Comparison of ENCODE assay signal across 8 cellular contexts in genomic region chr5:8184455-8185063, GRCh38.
DNase-seq lines count a peak whose midpoint lies in the region; ATAC-seq and TF ChIP-seq lines count a peak whose summit lies in the region.

No MANE protein-coding gene starts in this region.

- no peak overlapping the region for H2AFZ ChIP-seq in HCT116 (ENCODE audit: low read depth, low read length, poor library complexity, severe bottlenecking)

- peak; percentile 72 for TF ChIP-seq CTCF in A673 (conservative IDR thresholded peaks at IDR 0.05; ENCODE audit: low read depth, low read length)
- peak; percentile 99 for TF ChIP-seq CTCF in GM12864 (IDR thresholded peaks at IDR 0.05; ENCODE audit: low read depth, low read length, missing control alignments)
- TF ChIP-seq CTCF in HCT116 (IDR thresholded peaks at IDR 0.05 in 2 of 3, conservative IDR thresholded peaks at IDR 0.05 in 1 of 3; ENCODE audit: borderline replicate concordance in 1 of 3, insufficient read depth in 1 of 3, low read depth in 2 of 3, low read length in 2 of 3) = peak in 2 of 3 experiments; percentile 76 to 81; a peak in 4 of 6 replicates
- TF ChIP-seq CTCF in LNCaP clone FGC (IDR thresholded peaks at IDR 0.05; ENCODE audit: control insufficient read depth, extremely low read depth, insufficient read depth) = peak; percentile 86
- TF ChIP-seq CTCF in activated B cell treated with CpG ODN at 0.5 μM for 24 hours (IDR thresholded peaks at IDR 0.05) = peak; percentile 93

- H3K9me2 ChIP-seq in HCT116 (ENCODE audit: insufficient read depth) = no peaks in the 10 kb centered on the region

- H3K36me3 Mint-ChIP-seq in activated B cell treated with CpG ODN at 0.5 μM for 24 hours (ENCODE audit: low read depth) = no peaks in the 10 kb centered on the region

- POLR2A ChIA-PET in A673 (lab: Charles Lee; ENCODE audit: low non-redundant PET) = no interaction called here
- POLR2A ChIA-PET in HCT116 (lab: Charles Lee) = no interaction called here
- POLR2A ChIA-PET in activated B cell treated with CpG ODN at 0.5 μM for 24 hours (lab: Charles Lee) = no interaction called here

- no peak overlapping the region for H3K9ac ChIP-seq in HCT116 (ENCODE audit: low read length)

- no peak for TF ChIP-seq RAD21 in HCT116 (IDR thresholded peaks at IDR 0.05; ENCODE audit: low read depth)

- no peak overlapping the region for H3K27ac Mint-ChIP-seq in activated B cell treated with CpG ODN at 0.5 μM for 24 hours

- no peak overlapping the region for H3K4me3 Mint-ChIP-seq in activated B cell treated with CpG ODN at 0.5 μM for 24 hours

- H3K9me3 Mint-ChIP-seq in activated B cell treated with CpG ODN at 0.5 μM for 24 hours = no peaks in the 10 kb centered on the region

- BruUV-seq in A673 (replicated peaks; lab: Mats Ljungman, UMichigan) = no TSS peak
- no TSS peak for BruUV-seq in HCT116 (replicated peaks; lab: Mats Ljungman, UMichigan)

- H3K4me3 ChIP-seq in A673 (ENCODE audit: low read depth, low read length, poor library complexity, severe bottlenecking) (no peak overlapping the region), GM12864 (ENCODE audit: low read depth, low read length) (no peak overlapping the region), HCT116 (replicated peaks in 1 of 2; ENCODE audit: low read depth in 1 of 2, low read length in 2 of 2) (no peak overlapping the region), LNCaP clone FGC (ENCODE audit: low read depth, low read length) (no peak overlapping the region)

- CTCF ChIA-PET in A673 (lab: Charles Lee) (no interaction called here), HCT116 (lab: Charles Lee) (no interaction called here), activated B cell treated with CpG ODN at 0.5 μM for 24 hours (lab: Charles Lee) (interaction anchor here (1.6 kb wide), 1 partner anchor 255 kb away, joined by 4 read pairs; no protein-coding TSS in a partner anchor)

- DNase-seq in A673 (ENCODE audit: low spot score) (peak; percentile 36), GM12864 (ENCODE audit: low read depth) (peak; percentile 4), HCT116 (ENCODE audit: low read depth, low spot score) (no peak), LNCaP clone FGC (ENCODE audit: low read depth) (peak; percentile 21), activated B cell treated with CpG ODN at 0.5 μM for 24 hours (peak; percentile 23), left cardiac atrium (peak; percentile 39), dedifferentiated amniotic fluid mesenchymal stem cell (ENCODE audit: extremely low spot score) (no peak)
- DNase-seq in stimulated activated CD4-positive, alpha-beta T cell treated with anti-CD3 and anti-CD28 coated beads, Interleukin-4, amount 100 ng/mL, for 48 hours (ENCODE audit: low read depth in 2 of 2) = peak; percentile 7 to 32

- no peak overlapping the region for H3K27ac ChIP-seq in A673 (ENCODE audit: low read depth, low read length, poor library complexity, severe bottlenecking)
- no peak overlapping the region for H3K27ac ChIP-seq in HCT116 (ENCODE audit: low read depth, low read length)

- H3K79me2 ChIP-seq in HCT116 (ENCODE audit: insufficient read depth, low read length) = no peaks in the 10 kb centered on the region

- RAD21 ChIA-PET in HCT116 (lab: Charles Lee; ENCODE audit: low non-redundant PET in 1 of 2, low total read pairs in 2 of 2, uncharacterized antibody in 2 of 2, unreplicated experiment in 2 of 2) = no interaction called here

- H3K27me3 Mint-ChIP-seq in activated B cell treated with CpG ODN at 0.5 μM for 24 hours = no peaks in the 10 kb centered on the region

- intact Hi-C loops in A673 (cut with micrococcal nuclease; ENCODE audit: unreplicated experiment) (no loop called here), HCT116 (cut with micrococcal nuclease) (no loop called here), activated B cell treated with CpG ODN at 0.5 μM for 24 hours (cut with micrococcal nuclease) (loop anchor here (1.0 kb wide), 1 partner anchor 256 kb away; no protein-coding TSS in a partner anchor), left cardiac atrium (cut with DNase I) (no loop called here)

- H3K27me3 ChIP-seq in A673 (replicated peaks; ENCODE audit: insufficient read depth, low read depth, low read length, poor library complexity) (no peaks in the 10 kb centered on the region), HCT116 (ENCODE audit: insufficient read depth, low read length) (no peaks in the 10 kb centered on the region)

- H4K20me1 ChIP-seq in HCT116 (ENCODE audit: insufficient read depth) = no peaks in the 10 kb centered on the region

- H3K9me3 ChIP-seq in A673 (ENCODE audit: low read depth, low read length, poor library complexity, severe bottlenecking) (peaks cover 20% of the 10 kb centered on the region), HCT116 (ENCODE audit: control insufficient read depth in 1 of 2, insufficient read depth in 1 of 2, low read depth in 1 of 2, low read length in 2 of 2) (peaks cover 5 to 15% of the 10 kb centered on the region in 2 experiments; a peak in 2 of 4 replicates)

- H3K4me2 ChIP-seq in HCT116 (ENCODE audit: low read length) = no peak overlapping the region

- no peak for TF ChIP-seq POLR2A in HCT116 (IDR thresholded peaks at IDR 0.05; ENCODE audit: borderline replicate concordance, extremely low read depth, insufficient read depth, insufficient read length)

- ATAC-seq in HCT116 (0 out of 2 replicates have a peak, but pooled peaks have one; percentile 47), activated B cell treated with CpG ODN at 0.5 μM for 24 hours (ENCODE audit: low read depth) (peak; percentile 64), left cardiac atrium (no peak)

- no peaks in the 10 kb centered on the region for H3K4me1 ChIP-seq in A673 (ENCODE audit: insufficient read depth, low read length, poor library complexity, severe bottlenecking)
- no peaks in the 10 kb centered on the region for H3K4me1 ChIP-seq in HCT116 (ENCODE audit: control insufficient read depth in 1 of 2, insufficient read depth in 2 of 2, low read length in 2 of 2)

- H3K4me1 Mint-ChIP-seq in activated B cell treated with CpG ODN at 0.5 μM for 24 hours = no peaks in the 10 kb centered on the region

- H3K36me3 ChIP-seq in A673 (ENCODE audit: insufficient read depth, low read length, poor library complexity, severe bottlenecking) (no peaks in the 10 kb centered on the region), HCT116 (ENCODE audit: control insufficient read depth in 1 of 2, insufficient read depth in 2 of 2, low read length in 2 of 2) (no peaks in the 10 kb centered on the region)

TF ChIP-seq in HCT116, 20 proteins besides CTCF, POLR2A, EP300 and RAD21:
- TF ChIP-seq EZH2 (IDR thresholded peaks at IDR 0.05) (no peak), EGR1 (IDR thresholded peaks at IDR 0.05; ENCODE audit: low read depth) (no peak), ZNF274 (IDR thresholded peaks at IDR 0.05; ENCODE audit: low read depth, low read length) (no peak), CEBPB (IDR thresholded peaks at IDR 0.05; ENCODE audit: low read depth) (no peak), CBX3 (IDR thresholded peaks at IDR 0.05; ENCODE audit: low read depth) (no peak), SP1 (IDR thresholded peaks at IDR 0.05; ENCODE audit: low read depth) (no peak), JUND (IDR thresholded peaks at IDR 0.05) (no peak), EZH2phosphoT487 (IDR thresholded peaks at IDR 0.05; ENCODE audit: borderline replicate concordance) (no peak), ATF3 (IDR thresholded peaks at IDR 0.05) (no peak), SRF (IDR thresholded peaks at IDR 0.05; ENCODE audit: low read depth) (no peak), ZFX (IDR thresholded peaks at IDR 0.05) (no peak), FOSL1 (IDR thresholded peaks at IDR 0.05; ENCODE audit: low read depth) (no peak), YY1 (IDR thresholded peaks at IDR 0.05; ENCODE audit: extremely low read depth, insufficient replicate concordance, low read depth, low read length) (no peak), MAX (IDR thresholded peaks at IDR 0.05) (no peak), SIN3A (IDR thresholded peaks at IDR 0.05; ENCODE audit: low read depth) (no peak), POLR2AphosphoS5 (IDR thresholded peaks at IDR 0.05; ENCODE audit: low read depth, low read length) (no peak), ZBTB33 (IDR thresholded peaks at IDR 0.05; ENCODE audit: extremely low read depth, insufficient replicate concordance, low read length) (no peak), ELF1 (IDR thresholded peaks at IDR 0.05; ENCODE audit: borderline replicate concordance, low read depth) (no peak), TCF7L2 (IDR thresholded peaks at IDR 0.05; ENCODE audit: borderline replicate concordance, extremely low read depth, insufficient read depth, insufficient read length) (no peak)
TF ChIP-seq in HCT116: peak in this region for 0.

Comparison
In these comparisons a context has a peak if more than half of its experiments do, and no peak if none do; other contexts are left out.
1. DNase-seq: peak in A673 (single experiment), GM12864 (single experiment), LNCaP clone FGC (single experiment), activated B cell treated with CpG ODN at 0.5 μM for 24 hours (single experiment), left cardiac atrium (single experiment) and stimulated activated CD4-positive, alpha-beta T cell treated with anti-CD3 and anti-CD28 coated beads, Interleukin-4, amount 100 ng/mL, for 48 hours (2 of 2); none in HCT116 (single experiment) and dedifferentiated amniotic fluid mesenchymal stem cell (single experiment).
2. ATAC-seq: peak in HCT116 (single experiment) and activated B cell treated with CpG ODN at 0.5 μM for 24 hours (single experiment); none in left cardiac atrium (0 of 2).
3. Peak in every context shown above with its lines, with median percentiles within 50 percentile points of each other: CTCF ChIP-seq.